ENCODE assay signal across 1 cellular context in genomic region chr15:94135748-94136147, GRCh38.
TF ChIP-seq lines count a peak whose summit lies in the region.

No MANE protein-coding gene starts in this region.

TF ChIP-seq in WTC11, 78 proteins besides CTCF, POLR2A, EP300 and RAD21 (continued from another document):
- no peak for TF ChIP-seq ZNF532 (CRISPR knock-in tag; IDR thresholded peaks at IDR 0.05; ENCODE audit: borderline replicate concordance)
- TF ChIP-seq GABPB1 (CRISPR knock-in tag; IDR thresholded peaks at IDR 0.05) = no peak
- no peak for TF ChIP-seq USF2 (CRISPR knock-in tag; IDR thresholded peaks at IDR 0.05)
- no peak for TF ChIP-seq OVOL2 (CRISPR knock-in tag; IDR thresholded peaks at IDR 0.05; ENCODE audit: borderline replicate concordance)
